In the genomic region with DNA sequence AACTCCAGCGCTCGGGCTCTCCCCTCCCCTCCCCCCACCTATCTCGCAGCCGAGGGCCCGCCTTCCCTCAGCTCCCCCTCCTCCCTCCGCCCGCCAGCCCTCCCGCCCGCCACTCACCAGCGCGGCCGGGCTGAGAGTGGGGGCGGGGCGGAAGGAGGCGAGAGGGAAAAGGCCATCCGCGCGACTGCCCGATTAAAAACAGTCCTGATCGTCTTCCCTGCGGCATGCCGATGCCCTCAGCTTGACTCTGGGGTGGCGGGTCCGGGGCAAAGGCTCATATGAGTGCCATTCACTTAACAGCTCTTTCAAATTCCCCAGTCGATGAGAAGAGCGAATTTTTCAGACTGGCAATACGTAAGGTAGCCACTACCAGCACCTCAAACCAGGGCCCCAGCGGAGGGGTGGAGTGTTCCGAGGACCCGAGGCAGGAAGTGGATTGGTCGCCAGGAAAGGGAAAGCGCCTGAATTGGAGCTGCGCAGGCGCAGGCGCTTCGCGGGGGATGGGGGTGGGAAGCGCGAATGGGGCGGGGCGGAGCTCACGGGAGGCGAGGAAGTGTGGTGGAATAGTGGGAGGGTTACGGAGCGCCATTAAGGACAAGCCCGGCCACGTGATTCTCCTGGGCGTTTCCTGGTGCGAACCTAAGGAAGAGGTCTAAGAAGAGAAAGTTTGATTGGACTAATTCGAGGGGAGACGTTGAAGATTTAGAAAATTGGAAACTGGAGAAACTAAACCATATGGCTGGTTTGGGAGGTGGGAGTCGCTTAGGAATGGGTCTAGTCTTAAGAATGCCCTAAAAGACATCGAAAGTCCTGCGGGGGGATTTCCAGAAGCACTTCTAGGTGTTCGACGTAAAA, we compare ENCODE assay signal across 8 cellular contexts. TPM values are rescaled to one million over a fixed set of nuclear protein-coding genes. Genes with fewer than 3 reads are reported as not detected.
DNase-seq lines count a peak whose midpoint lies in the region; ATAC-seq, FAIRE-seq and TF ChIP-seq lines count a peak whose summit lies in the region.

A gene with protein sequence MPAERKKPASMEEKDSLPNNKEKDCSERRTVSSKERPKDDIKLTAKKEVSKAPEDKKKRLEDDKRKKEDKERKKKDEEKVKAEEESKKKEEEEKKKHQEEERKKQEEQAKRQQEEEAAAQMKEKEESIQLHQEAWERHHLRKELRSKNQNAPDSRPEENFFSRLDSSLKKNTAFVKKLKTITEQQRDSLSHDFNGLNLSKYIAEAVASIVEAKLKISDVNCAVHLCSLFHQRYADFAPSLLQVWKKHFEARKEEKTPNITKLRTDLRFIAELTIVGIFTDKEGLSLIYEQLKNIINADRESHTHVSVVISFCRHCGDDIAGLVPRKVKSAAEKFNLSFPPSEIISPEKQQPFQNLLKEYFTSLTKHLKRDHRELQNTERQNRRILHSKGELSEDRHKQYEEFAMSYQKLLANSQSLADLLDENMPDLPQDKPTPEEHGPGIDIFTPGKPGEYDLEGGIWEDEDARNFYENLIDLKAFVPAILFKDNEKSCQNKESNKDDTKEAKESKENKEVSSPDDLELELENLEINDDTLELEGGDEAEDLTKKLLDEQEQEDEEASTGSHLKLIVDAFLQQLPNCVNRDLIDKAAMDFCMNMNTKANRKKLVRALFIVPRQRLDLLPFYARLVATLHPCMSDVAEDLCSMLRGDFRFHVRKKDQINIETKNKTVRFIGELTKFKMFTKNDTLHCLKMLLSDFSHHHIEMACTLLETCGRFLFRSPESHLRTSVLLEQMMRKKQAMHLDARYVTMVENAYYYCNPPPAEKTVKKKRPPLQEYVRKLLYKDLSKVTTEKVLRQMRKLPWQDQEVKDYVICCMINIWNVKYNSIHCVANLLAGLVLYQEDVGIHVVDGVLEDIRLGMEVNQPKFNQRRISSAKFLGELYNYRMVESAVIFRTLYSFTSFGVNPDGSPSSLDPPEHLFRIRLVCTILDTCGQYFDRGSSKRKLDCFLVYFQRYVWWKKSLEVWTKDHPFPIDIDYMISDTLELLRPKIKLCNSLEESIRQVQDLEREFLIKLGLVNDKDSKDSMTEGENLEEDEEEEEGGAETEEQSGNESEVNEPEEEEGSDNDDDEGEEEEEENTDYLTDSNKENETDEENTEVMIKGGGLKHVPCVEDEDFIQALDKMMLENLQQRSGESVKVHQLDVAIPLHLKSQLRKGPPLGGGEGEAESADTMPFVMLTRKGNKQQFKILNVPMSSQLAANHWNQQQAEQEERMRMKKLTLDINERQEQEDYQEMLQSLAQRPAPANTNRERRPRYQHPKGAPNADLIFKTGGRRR (minus strand): TSS at position 13 of the 855 bp plus-strand sequence. CDS start 7,386 bp downstream, outside the sequence.

- peaks cover 5% of the 10 kb centered on the region for H3K9me3 Mint-ChIP-seq in activated T-helper 17 cell treated with anti-CD3 and anti-CD28 coated beads, Interleukin-2, amount 50 U/mL, for 72 hours
- H3K9me3 Mint-ChIP-seq in naive B cell, result no peaks in the 10 kb centered on the region
- H3K9me3 Mint-ChIP-seq in stimulated activated effector memory CD8-positive, alpha-beta T cell treated with anti-CD3 and anti-CD28 coated beads, Interleukin-12 subunit alpha, Interleukin-12 subunit beta, amount 100 ng/mL, for 72 hours, result no peaks in the 10 kb centered on the region

- no peaks in the 10 kb centered on the region for H3K36me3 ChIP-seq in Loucy (ENCODE audit: insufficient read depth, low read length)
- H3K36me3 ChIP-seq in RWPE2 (ENCODE audit: low read depth), result peaks cover 9% of the 10 kb centered on the region; the same call in 1 of the 2 replicates
- no peaks in the 10 kb centered on the region for H3K36me3 ChIP-seq in fibroblast of lung (ENCODE audit: control insufficient read depth, insufficient read depth, low read length)

- peak within 1 kb of the TSS; percentile 89 for H3K4me2 ChIP-seq in Loucy (ENCODE audit: low read depth, low read length, poor library complexity, severe bottlenecking)
- peak within 1 kb of the TSS; percentile 96 for H3K4me2 ChIP-seq in fibroblast of lung (ENCODE audit: extremely low read depth, insufficient read depth, low read length)

- H3K4me3 ChIP-seq in Loucy (ENCODE audit: low read length, poor library complexity, severe bottlenecking) (peak within 1 kb of the TSS; percentile 79), RWPE2 (ENCODE audit: severe bottlenecking) (peak within 1 kb of the TSS; percentile 100), fibroblast of lung (replicated peaks in 1 of 4; ENCODE audit: control extremely low read depth in 1 of 4, insufficient read depth in 1 of 4, low read depth in 3 of 4, low read length in 4 of 4) (peak within 1 kb of the TSS; percentile 91 to 98 (median 96))

- H3K9ac ChIP-seq in Loucy (ENCODE audit: low read depth, low read length, poor library complexity, severe bottlenecking) (peak within 1 kb of the TSS; percentile 96), fibroblast of lung (ENCODE audit: insufficient read depth, low read length) (peak within 1 kb of the TSS; percentile 99)

- H3K79me2 ChIP-seq in Loucy (ENCODE audit: insufficient read depth, low read length) (peaks cover 45% of the 10 kb centered on the region), fibroblast of lung (ENCODE audit: control insufficient read depth, insufficient read depth, low read length) (peaks cover 45% of the 10 kb centered on the region)

- H3K4me1 ChIP-seq in Loucy (ENCODE audit: insufficient read depth, low read length, poor library complexity, severe bottlenecking) (peaks cover 32% of the 10 kb centered on the region), RWPE2 (ENCODE audit: insufficient read depth, poor library complexity, severe bottlenecking) (peaks cover 15% of the 10 kb centered on the region), fibroblast of lung (ENCODE audit: control insufficient read depth, extremely low read depth, insufficient read depth, low read length) (peaks cover 2% of the 10 kb centered on the region)

- H4K20me1 ChIP-seq in Loucy (ENCODE audit: insufficient read depth, low read length, poor library complexity, severe bottlenecking) (peaks cover 27% of the 10 kb centered on the region), fibroblast of lung (ENCODE audit: control insufficient read depth, extremely low read depth, insufficient read depth, low read length) (no peaks in the 10 kb centered on the region)

- H3K27me3 ChIP-seq in Loucy (ENCODE audit: insufficient read depth, low read length, poor library complexity, severe bottlenecking), result no peaks in the 10 kb centered on the region
- no peaks in the 10 kb centered on the region for H3K27me3 ChIP-seq in RWPE2 (ENCODE audit: insufficient read depth, poor library complexity, severe bottlenecking)
- H3K27me3 ChIP-seq in fibroblast of lung (ENCODE audit: control insufficient read depth, insufficient read depth, low read length), result no peaks in the 10 kb centered on the region

- H3K4me1 Mint-ChIP-seq in activated T-helper 17 cell treated with anti-CD3 and anti-CD28 coated beads, Interleukin-2, amount 50 U/mL, for 72 hours, result peaks cover 17% of the 10 kb centered on the region
- H3K4me1 Mint-ChIP-seq in naive B cell, result peaks cover 31 to 41% (median 34%) of the 10 kb centered on the region in 3 donors
- H3K4me1 Mint-ChIP-seq in stimulated activated effector memory CD8-positive, alpha-beta T cell treated with anti-CD3 and anti-CD28 coated beads, Interleukin-12 subunit alpha, Interleukin-12 subunit beta, amount 100 ng/mL, for 72 hours, result peaks cover 18% of the 10 kb centered on the region

- DNase-seq in Daoy (ENCODE audit: low read depth) (peak; percentile 98), H54 (ENCODE audit: insufficient read length, low spot score) (peak; percentile 89), RWPE2 (ENCODE audit: low spot score) (peak; percentile 99), fibroblast of lung (ENCODE audit: low read depth in 2 of 2) (peak; percentile 98 to 99), naive B cell (peak; percentile 97)
- peak; percentile 92 to 97 for DNase-seq in stimulated activated effector memory CD8-positive, alpha-beta T cell treated with anti-CD3 and anti-CD28 coated beads, Interleukin-12 subunit alpha, Interleukin-12 subunit beta, amount 100 ng/mL, for 72 hours (ENCODE audit: low spot score in 2 of 2)

- H3F3A ChIP-seq in Loucy (ENCODE audit: low read depth), result no peaks in the 10 kb centered on the region

- peak; percentile 2; the same call in 1 of the 2 replicates for TF ChIP-seq POLR2A in H54 (IDR thresholded peaks at IDR 0.05; ENCODE audit: low read depth, low read length)

- peak within 1 kb of the TSS; percentile 84 for H2AFZ ChIP-seq in Loucy (ENCODE audit: low read length)
- H2AFZ ChIP-seq in fibroblast of lung (ENCODE audit: low read length), result peak within 1 kb of the TSS; percentile 86

- H3K9me2 ChIP-seq in Loucy (replicated peaks; ENCODE audit: low read depth, low read length), result no peaks in the 10 kb centered on the region

- no peaks in the 10 kb centered on the region for H3K9me3 ChIP-seq in Loucy (ENCODE audit: insufficient read depth, low read depth, low read length)
- no peaks in the 10 kb centered on the region for H3K9me3 ChIP-seq in RWPE2 (ENCODE audit: severe bottlenecking)
- H3K9me3 ChIP-seq in fibroblast of lung (ENCODE audit: control insufficient read depth, insufficient read depth, low read depth, low read length), result no peaks in the 10 kb centered on the region

- H3K27ac ChIP-seq in RWPE2 (ENCODE audit: poor library complexity, severe bottlenecking), result peak within 1 kb of the TSS; percentile 70
- peak within 1 kb of the TSS; percentile 100 for H3K27ac ChIP-seq in fibroblast of lung (ENCODE audit: insufficient read depth, low read length)

- FAIRE-seq in H54 (lab: Jason Lieb, UNC), result peak; percentile 94

- peak; percentile 87 for ATAC-seq in RWPE2 (ENCODE audit: low read depth)
- peak; percentile 86 for ATAC-seq in activated T-helper 17 cell treated with anti-CD3 and anti-CD28 coated beads, Interleukin-2, amount 50 U/mL, for 72 hours (replicated peaks)
- ATAC-seq in naive B cell (ENCODE audit: low read depth in 2 of 2), result peak; percentile 68 to 81
- peak; percentile 93 for ATAC-seq in stimulated activated effector memory CD8-positive, alpha-beta T cell treated with anti-CD3 and anti-CD28 coated beads, Interleukin-12 subunit alpha, Interleukin-12 subunit beta, amount 100 ng/mL, for 72 hours

- peak within 1 kb of the TSS; percentile 100 for H3K27ac Mint-ChIP-seq in activated T-helper 17 cell treated with anti-CD3 and anti-CD28 coated beads, Interleukin-2, amount 50 U/mL, for 72 hours
- H3K27ac Mint-ChIP-seq in naive B cell, result peak within 1 kb of the TSS; percentile 99 to 100 (median 100)
- H3K27ac Mint-ChIP-seq in stimulated activated effector memory CD8-positive, alpha-beta T cell treated with anti-CD3 and anti-CD28 coated beads, Interleukin-12 subunit alpha, Interleukin-12 subunit beta, amount 100 ng/mL, for 72 hours, result peak within 1 kb of the TSS; percentile 100

- TF ChIP-seq CTCF in Loucy (conservative IDR thresholded peaks at IDR 0.05; ENCODE audit: low read length) (no peak), RWPE2 (IDR thresholded peaks at IDR 0.05; ENCODE audit: poor library complexity, severe bottlenecking) (no peak), fibroblast of lung (conservative IDR thresholded peaks at IDR 0.05 in 1 of 2, IDR thresholded peaks at IDR 0.05 in 1 of 2; ENCODE audit: low read depth in 1 of 2, low read length in 2 of 2) (no peak)

- H3K4me3 Mint-ChIP-seq in activated T-helper 17 cell treated with anti-CD3 and anti-CD28 coated beads, Interleukin-2, amount 50 U/mL, for 72 hours, result peak within 1 kb of the TSS; percentile 96
- peak within 1 kb of the TSS; percentile 92 to 99 (median 97) for H3K4me3 Mint-ChIP-seq in naive B cell
- peak within 1 kb of the TSS; percentile 96 for H3K4me3 Mint-ChIP-seq in stimulated activated effector memory CD8-positive, alpha-beta T cell treated with anti-CD3 and anti-CD28 coated beads, Interleukin-12 subunit alpha, Interleukin-12 subunit beta, amount 100 ng/mL, for 72 hours

- peaks cover 41% of the 10 kb centered on the region for H3K36me3 Mint-ChIP-seq in activated T-helper 17 cell treated with anti-CD3 and anti-CD28 coated beads, Interleukin-2, amount 50 U/mL, for 72 hours (ENCODE audit: low read depth)
- no peaks in the 10 kb centered on the region for H3K36me3 Mint-ChIP-seq in naive B cell
- H3K36me3 Mint-ChIP-seq in stimulated activated effector memory CD8-positive, alpha-beta T cell treated with anti-CD3 and anti-CD28 coated beads, Interleukin-12 subunit alpha, Interleukin-12 subunit beta, amount 100 ng/mL, for 72 hours, result peaks cover 34% of the 10 kb centered on the region

- no peaks in the 10 kb centered on the region for H3K27me3 Mint-ChIP-seq in activated T-helper 17 cell treated with anti-CD3 and anti-CD28 coated beads, Interleukin-2, amount 50 U/mL, for 72 hours
- H3K27me3 Mint-ChIP-seq in naive B cell, result no peaks in the 10 kb centered on the region

RNA-seq across cellular contexts. Expression of the gene that starts here (rescaled TPM):
- total RNA-seq in Daoy (2014; rRNA removed; shearing (Covaris generic)), result 14.2 and 14.6 TPM in 2 replicates
- total RNA-seq in activated T-helper 17 cell treated with anti-CD3 and anti-CD28 coated beads, Interleukin-2, amount 50 U/mL, for 72 hours, result 10 to 100 TPM; 41.5 to 52.4 TPM
- 16.4 and 22.6 TPM in 2 replicates for total RNA-seq in fibroblast of lung
- 17.0 and 20.8 TPM in 2 replicates for polyA plus RNA-seq in fibroblast of lung
- polyA plus RNA-seq in fibroblast of lung (2012), result 17.3 and 19.5 TPM in 2 replicates
- 1.3 and 3.0 TPM in 2 replicates for polyA minus RNA-seq in fibroblast of lung (ENCODE audit: low replicate concordance)
- polyA plus RNA-seq in naive B cell (ENCODE audit: low read depth in 6 of 6), result 10 to 100 TPM in 5 of 6 donors, 1 to 10 TPM in 1; 5.0 to 24.1 (median 15.9) TPM

Comparison
In these comparisons a context has a peak if more than half of its experiments do, and no peak if none do; other contexts are left out.
1. Peak in every context shown above with its lines: DNase-seq, ATAC-seq, H3K4me3 ChIP-seq and H3K27ac ChIP-seq.